Comparison of ENCODE assay signal across 9 cellular contexts in genomic region chr1:196660912-196661311, GRCh38. TPM values are rescaled to one million over a fixed set of nuclear protein-coding genes. Genes with fewer than 3 reads are reported as not detected.
DNase-seq lines count a peak whose midpoint lies in the region; ATAC-seq and TF ChIP-seq lines count a peak whose summit lies in the region.
"Had no signal": no experiment of that assay in that cellular context is flagged by ENCODE, and none has a peak within 500 bp of the region (broad histone marks: within the 10 kb centered on the region; RNA-seq: fewer than 3 reads in every experiment).

No MANE protein-coding gene starts in this region.

- DNase-seq in GM03348 (ENCODE audit: low spot score) (peak; percentile 54), RKO (ENCODE audit: low spot score) (peak; percentile 53), erythroblast (lab: John Stamatoyannopoulos, UW) (peak; percentile 29 to 62), nephron progenitor cell (peak; percentile 16)
- DNase-seq in Jurkat, Clone E6-1 (ENCODE audit: low read depth, low spot score), result peak; percentile 23
- DNase-seq in activated T-helper 2 cell treated with anti-CD3 and anti-CD28 coated beads, Interferon-gamma antibody, Interleukin-2, Interleukin-4, amounts not matched to agents 10 μg/mL and 5 μg/mL and 100 μg/mL, durations not matched to agents 14 hours and 24 hours and 36 hours (ENCODE audit: low spot score), result no peak
- DNase-seq: activated B cell treated with CpG ODN at 0.5 μM for 24 hours had no signal

- H3K9me3 Mint-ChIP-seq in nephron progenitor cell, result no peaks in the 10 kb centered on the region
- H3K9me3 Mint-ChIP-seq in activated T-helper 2 cell treated with anti-CD3 and anti-CD28 coated beads, Interferon-gamma antibody, Interleukin-2, Interleukin-4, amounts not matched to agents 10 μg/mL and 5 μg/mL and 100 μg/mL, durations not matched to agents 14 hours and 24 hours and 36 hours, result no peaks in the 10 kb centered on the region
- H3K9me3 Mint-ChIP-seq: activated B cell treated with CpG ODN at 0.5 μM for 24 hours had no signal

- H3K4me1 Mint-ChIP-seq in nephron progenitor cell, result no peaks in the 10 kb centered on the region
- H3K4me1 Mint-ChIP-seq in activated T-helper 2 cell treated with anti-CD3 and anti-CD28 coated beads, Interferon-gamma antibody, Interleukin-2, Interleukin-4, amounts not matched to agents 10 μg/mL and 5 μg/mL and 100 μg/mL, durations not matched to agents 14 hours and 24 hours and 36 hours (ENCODE audit: low read depth), result no peaks in the 10 kb centered on the region

- intact Hi-C loops in activated T-helper 2 cell treated with anti-CD3 and anti-CD28 coated beads, Interferon-gamma antibody, Interleukin-2, Interleukin-4, amounts not matched to agents 10 μg/mL and 5 μg/mL and 100 μg/mL, durations not matched to agents 14 hours and 24 hours and 36 hours (cut with micrococcal nuclease), result loop anchor here (1.0 kb wide), 1 partner anchor 513 kb away; no protein-coding TSS in a partner anchor

- no peak overlapping the region for H3K4me3 ChIP-seq in Jurkat, Clone E6-1 (ENCODE audit: low read length)

- peak; percentile 89 for ATAC-seq in GM21723 (IDR thresholded peaks at IDR 0.05; ENCODE audit: unreplicated experiment)
- no peak for ATAC-seq in HG03457 (IDR thresholded peaks at IDR 0.05; ENCODE audit: unreplicated experiment)

- no peaks in the 10 kb centered on the region for H3K36me3 Mint-ChIP-seq in nephron progenitor cell (ENCODE audit: low read depth)
- H3K36me3 Mint-ChIP-seq in activated T-helper 2 cell treated with anti-CD3 and anti-CD28 coated beads, Interferon-gamma antibody, Interleukin-2, Interleukin-4, amounts not matched to agents 10 μg/mL and 5 μg/mL and 100 μg/mL, durations not matched to agents 14 hours and 24 hours and 36 hours (ENCODE audit: low read depth), result no peaks in the 10 kb centered on the region

- peak; percentile 63 for TF ChIP-seq CTCF in nephron progenitor cell (IDR thresholded peaks at IDR 0.05)

- no peaks in the 10 kb centered on the region for H3K27me3 Mint-ChIP-seq in nephron progenitor cell (ENCODE audit: low read depth, poor library complexity)
- H3K27me3 Mint-ChIP-seq in activated T-helper 2 cell treated with anti-CD3 and anti-CD28 coated beads, Interferon-gamma antibody, Interleukin-2, Interleukin-4, amounts not matched to agents 10 μg/mL and 5 μg/mL and 100 μg/mL, durations not matched to agents 14 hours and 24 hours and 36 hours (ENCODE audit: low read depth), result no peaks in the 10 kb centered on the region
- H3K27me3 Mint-ChIP-seq: activated B cell treated with CpG ODN at 0.5 μM for 24 hours had no signal

- no peak overlapping the region for H3K27ac Mint-ChIP-seq in nephron progenitor cell
- no peak overlapping the region for H3K27ac Mint-ChIP-seq in activated T-helper 2 cell treated with anti-CD3 and anti-CD28 coated beads, Interferon-gamma antibody, Interleukin-2, Interleukin-4, amounts not matched to agents 10 μg/mL and 5 μg/mL and 100 μg/mL, durations not matched to agents 14 hours and 24 hours and 36 hours
- H3K27ac Mint-ChIP-seq: activated B cell treated with CpG ODN at 0.5 μM for 24 hours had no signal

- no peak for TF ChIP-seq POLR2A in erythroblast (IDR thresholded peaks at IDR 0.05; ENCODE audit: low read length)

- H3K4me3 Mint-ChIP-seq in nephron progenitor cell, result no peak overlapping the region
- H3K4me3 Mint-ChIP-seq in activated T-helper 2 cell treated with anti-CD3 and anti-CD28 coated beads, Interferon-gamma antibody, Interleukin-2, Interleukin-4, amounts not matched to agents 10 μg/mL and 5 μg/mL and 100 μg/mL, durations not matched to agents 14 hours and 24 hours and 36 hours (ENCODE audit: low read depth), result no peak overlapping the region
- H3K4me3 Mint-ChIP-seq: activated B cell treated with CpG ODN at 0.5 μM for 24 hours had no signal

RNA-seq across cellular contexts. Expression of gene CFH, which starts 9.1 kb away (rescaled TPM):
- not detected for polyA plus RNA-seq in Jurkat, Clone E6-1 (2012; ENCODE audit: insufficient read depth, insufficient read length)
- 0.44 and 0.71 TPM in 2 replicates for total RNA-seq in activated T-helper 2 cell treated with anti-CD3 and anti-CD28 coated beads, Interferon-gamma antibody, Interleukin-2, Interleukin-4, amounts not matched to agents 10 μg/mL and 5 μg/mL and 100 μg/mL, durations not matched to agents 14 hours and 24 hours and 36 hours
- total RNA-seq: activated B cell treated with CpG ODN at 0.5 μM for 24 hours had no signal

RNA-seq across cellular contexts. Expression of gene KCNT2, which starts 52.7 kb away (rescaled TPM):
- polyA plus RNA-seq in Jurkat, Clone E6-1 (2012; ENCODE audit: insufficient read depth, insufficient read length), result not detected
- total RNA-seq in activated T-helper 2 cell treated with anti-CD3 and anti-CD28 coated beads, Interferon-gamma antibody, Interleukin-2, Interleukin-4, amounts not matched to agents 10 μg/mL and 5 μg/mL and 100 μg/mL, durations not matched to agents 14 hours and 24 hours and 36 hours, result not detected in 2 replicates
- total RNA-seq: activated B cell treated with CpG ODN at 0.5 μM for 24 hours had no signal
